Comparison of ENCODE assay signal across 13 cellular contexts in genomic region chr4:110988741-110989140, GRCh38.
"Had no signal": no experiment of that assay in that cellular context is flagged by ENCODE, and none has a peak within 500 bp of the region (broad histone marks: within the 10 kb centered on the region; RNA-seq: fewer than 3 reads in every experiment).

No MANE protein-coding gene starts in this region.

- DNase-seq: effector memory CD8-positive, alpha-beta T cell; foreskin fibroblast; immature natural killer cell; left ventricle myocardium inferior; lower lobe of right lung; naive B cell; nephron progenitor cell; posterior cingulate gyrus; sigmoid colon; small intestine; stimulated activated CD4-positive, alpha-beta T cell treated with anti-CD3 and anti-CD28 coated beads, Interleukin-2, amount 100 ng/mL, for 48 hours; stimulated activated naive CD4-positive, alpha-beta T cell treated with Interleukin-2 at 50 U/mL for 16 hours; thyroid gland had no signal
